Comparison of ENCODE assay signal across 31 cellular contexts in the genomic region with DNA sequence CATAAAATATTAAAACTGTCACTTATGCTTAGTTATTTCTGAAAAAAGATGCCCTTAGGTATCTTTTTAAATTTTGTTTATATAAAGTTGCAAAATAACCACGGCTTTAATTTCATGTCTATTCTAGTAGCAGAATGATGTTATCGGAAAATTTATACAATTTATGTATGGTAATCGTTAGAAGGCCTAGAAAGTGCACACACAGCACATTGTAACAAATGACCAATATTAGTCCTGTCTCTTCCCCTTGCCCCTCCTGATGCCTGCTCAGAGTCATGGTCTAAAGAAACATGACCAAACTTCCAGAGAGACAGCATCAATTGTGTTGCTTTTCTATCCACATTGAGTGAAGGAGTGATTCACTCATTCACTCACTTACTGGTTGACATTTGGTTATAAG.
"Had no signal": no experiment of that assay in that cellular context is flagged by ENCODE, and none has a peak within 500 bp of the region (broad histone marks: within the 10 kb centered on the region; RNA-seq: fewer than 3 reads in every experiment).

No MANE protein-coding gene starts in this region.

- H3K4me2 ChIP-seq: hepatocyte had no signal

- H3K9me3 Mint-ChIP-seq: activated B cell treated with CpG ODN at 0.5 μM for 24 hours; activated T-cell treated with anti-CD3 and anti-CD28 coated beads, Interleukin-2, amount 50 U/mL, for 4 hours had no signal

- H3K27me3 Mint-ChIP-seq: activated B cell treated with CpG ODN at 0.5 μM for 24 hours; activated CD8-positive, alpha-beta T cell treated with anti-CD3 and anti-CD28 coated beads for 36 hours; T-cell had no signal

- ATAC-seq: activated CD4-positive, CD25-positive, alpha-beta regulatory T cell treated with anti-CD3 and anti-CD28 coated beads, Interleukin-2, amount 50 U/mL, for 24 hours; activated CD8-positive, alpha-beta T cell treated with anti-CD3 and anti-CD28 coated beads for 36 hours; activated naive CD4-positive, alpha-beta T cell treated with anti-CD3 and anti-CD28 coated beads, Interleukin-2, amount 50 U/mL, for 72 hours; activated T-cell treated with anti-CD3 and anti-CD28 coated beads, Interleukin-2, amount 50 U/mL, for 4 hours; body of pancreas; gastroesophageal sphincter; heart right ventricle; T-cell had no signal

- H3K4me3 Mint-ChIP-seq: activated B cell treated with CpG ODN at 0.5 μM for 24 hours; activated CD8-positive, alpha-beta T cell treated with anti-CD3 and anti-CD28 coated beads for 36 hours; activated naive CD4-positive, alpha-beta T cell treated with anti-CD3 and anti-CD28 coated beads, Interleukin-2, amount 10 ng/mL, durations not matched to agents 7 days and 5 days; activated T-cell treated with anti-CD3 and anti-CD28 coated beads, Interleukin-2, amount 50 U/mL, for 4 hours; T-cell had no signal

- FAIRE-seq: endometrium had no signal

- H3K27ac Mint-ChIP-seq: activated B cell treated with CpG ODN at 0.5 μM for 24 hours; activated CD8-positive, alpha-beta T cell treated with anti-CD3 and anti-CD28 coated beads for 36 hours; activated naive CD4-positive, alpha-beta T cell treated with anti-CD3 and anti-CD28 coated beads, Interleukin-2, amount 10 ng/mL, durations not matched to agents 7 days and 5 days; activated T-helper 2 cell treated with anti-CD3 and anti-CD28 coated beads, Interferon-gamma antibody, Interleukin-2, Interleukin-4, amounts not matched to agents 10 μg/mL and 5 μg/mL and 100 μg/mL, durations not matched to agents 14 hours and 24 hours and 36 hours had no signal

- H2AFZ ChIP-seq: hepatocyte had no signal

- H3K27ac ChIP-seq: adrenal gland, body of pancreas, colonic mucosa, epithelial cell of prostate, esophagus squamous epithelium, gastroesophageal sphincter, heart right ventricle, hepatocyte, WERI-Rb-1 had no signal

- H3K4me3 ChIP-seq: adrenal gland, body of pancreas, colonic mucosa, esophagus squamous epithelium, gastroesophageal sphincter, heart right ventricle, hepatocyte had no signal

- DNase-seq: activated B cell treated with CpG ODN at 0.5 μM for 24 hours; activated CD4-positive, alpha-beta T cell treated with anti-CD3 and anti-CD28 coated beads for 48 hours; activated CD4-positive, alpha-beta T cell treated with anti-CD3 and anti-CD28 coated beads, Interleukin-2, amount 50 U/mL, for 1 hour; activated CD4-positive, alpha-beta T cell treated with anti-CD3 and anti-CD28 coated beads, Interleukin-2, amount 50 U/mL, for 48 hours; activated CD8-positive, alpha-beta memory T cell treated with anti-CD3 and anti-CD28 coated beads for 24 hours; activated CD8-positive, alpha-beta T cell treated with anti-CD3 and anti-CD28 coated beads for 36 hours; activated gamma-delta T cell; activated naive CD4-positive, alpha-beta T cell; activated T-cell treated with anti-CD3 and anti-CD28 coated beads, Interleukin-2, amount 50 U/mL, for 4 hours; adrenal gland; amygdala; aorta; body of pancreas; central memory CD4-positive, alpha-beta T cell; cerebellar nuclear complex; colonic mucosa; effector CD8-positive, alpha-beta T cell; esophagus squamous epithelium; foreskin melanocyte; heart right ventricle; T-cell; T1000; WERI-Rb-1 had no signal

- H3K36me3 ChIP-seq: adrenal gland, colonic mucosa, esophagus squamous epithelium, gastroesophageal sphincter, heart right ventricle, WERI-Rb-1 had no signal

- H3K36me3 Mint-ChIP-seq: T-cell had no signal

- H3K9me3 ChIP-seq: adrenal gland, body of pancreas, colonic mucosa, esophagus squamous epithelium, gastroesophageal sphincter, heart right ventricle had no signal

- H3K27me3 ChIP-seq: adrenal gland, body of pancreas, colonic mucosa, esophagus squamous epithelium, gastroesophageal sphincter, heart right ventricle, hepatocyte had no signal
